ENCODE assay signal across 1 cellular context in genomic region chr11:66881436-66881835, GRCh38.
TF ChIP-seq lines count a peak whose summit lies in the region.

No MANE protein-coding gene starts in this region.

TF ChIP-seq in HCT116, 20 proteins besides CTCF, POLR2A, EP300 and RAD21 (continued from another document):
- TF ChIP-seq SRF (IDR thresholded peaks at IDR 0.05; ENCODE audit: low read depth) = no peak
- TF ChIP-seq POLR2AphosphoS5 (IDR thresholded peaks at IDR 0.05; ENCODE audit: low read depth, low read length) = no peak
- no peak for TF ChIP-seq FOSL1 (IDR thresholded peaks at IDR 0.05; ENCODE audit: low read depth)
- no peak for TF ChIP-seq YY1 (IDR thresholded peaks at IDR 0.05; ENCODE audit: extremely low read depth, insufficient replicate concordance, low read depth, low read length)
- no peak for TF ChIP-seq EGR1 (IDR thresholded peaks at IDR 0.05; ENCODE audit: low read depth)
- no peak for TF ChIP-seq ZBTB33 (IDR thresholded peaks at IDR 0.05; ENCODE audit: extremely low read depth, insufficient replicate concordance, low read length)
- no peak for TF ChIP-seq JUND (IDR thresholded peaks at IDR 0.05)
- TF ChIP-seq EZH2phosphoT487 (IDR thresholded peaks at IDR 0.05; ENCODE audit: borderline replicate concordance) = no peak
- TF ChIP-seq ATF3 (IDR thresholded peaks at IDR 0.05) = no peak
- TF ChIP-seq CBX3 (IDR thresholded peaks at IDR 0.05; ENCODE audit: low read depth) = no peak
TF ChIP-seq in HCT116: peak in this region for 0.
